ENCODE assay signal across 23 cellular contexts in genomic region chr4:41512139-41512538, GRCh38. TPM values are rescaled to one million over a fixed set of nuclear protein-coding genes. Genes with fewer than 3 reads are reported as not detected.
DNase-seq lines count a peak whose midpoint lies in the region; ATAC-seq, FAIRE-seq and TF ChIP-seq lines count a peak whose summit lies in the region.
"Had no signal": no experiment of that assay in that cellular context is flagged by ENCODE, and none has a peak within 500 bp of the region (broad histone marks: within the 10 kb centered on the region; RNA-seq: fewer than 3 reads in every experiment).

No MANE protein-coding gene starts in this region.

- WGBS in liver, result 82% methylated on average over 1 of the region's 1 CpG
- 3% methylated on average over 1 of the region's 1 CpG for WGBS in HepG2 (ENCODE audit: low lambda C conversion rate)
- WGBS in mesendoderm (ENCODE audit: extremely low coverage, insufficient coverage, low lambda C conversion rate), result no CpG with 5 or more reads among the region's 1 CpG
- WGBS in trophoblast cell (ENCODE audit: extremely low coverage, insufficient coverage, insufficient read length), result no CpG with 5 or more reads among the region's 1 CpG

- no peak overlapping the region for H4K91ac ChIP-seq in trophoblast cell (ENCODE audit: low read depth, low read length)

- H3K4me3 ChIP-seq in liver (ENCODE audit: low read depth in 1 of 3, low read length in 3 of 3), result no peak overlapping the region
- H3K4me3 ChIP-seq in HepG2 (replicated peaks in 1 of 3; ENCODE audit: insufficient read depth in 1 of 3, low read depth in 2 of 3, low read length in 3 of 3), result no peak overlapping the region
- H3K4me3 ChIP-seq in RWPE2 (ENCODE audit: severe bottlenecking), result no peak overlapping the region
- H3K4me3 ChIP-seq in mesendoderm (ENCODE audit: low read length), result no peak overlapping the region
- no peak overlapping the region for H3K4me3 ChIP-seq in trophoblast cell (ENCODE audit: low read depth, low read length)

- CTCF ChIA-PET in HepG2 (lab: Yijun Ruan, JAX; ENCODE audit: low intra/inter-chr PET ratio, low total read pairs), result no interaction called here

- H3K79me2 ChIP-seq in HepG2 (ENCODE audit: insufficient read depth, low read length) (no peaks in the 10 kb centered on the region), mesendoderm (ENCODE audit: control insufficient read depth, insufficient read depth, low read length) (no peaks in the 10 kb centered on the region), trophoblast cell (ENCODE audit: control insufficient read depth, insufficient read depth, low read length, poor library complexity) (no peaks in the 10 kb centered on the region)

- H3K9me3 ChIP-seq in liver (ENCODE audit: control insufficient read depth in 4 of 4, low read length in 3 of 4) (no peaks in the 10 kb centered on the region), HepG2 (ENCODE audit: low read length) (no peaks in the 10 kb centered on the region), RWPE2 (ENCODE audit: severe bottlenecking) (no peaks in the 10 kb centered on the region), trophoblast cell (ENCODE audit: insufficient read depth, low read depth, low read length) (no peaks in the 10 kb centered on the region)
- H3K9me3 ChIP-seq: Caco-2 had no signal

- H2BK120ac ChIP-seq in mesendoderm (ENCODE audit: low read depth, low read length), result no peak overlapping the region
- H2BK120ac ChIP-seq in trophoblast cell (ENCODE audit: insufficient read depth, low read length, poor library complexity), result no peak overlapping the region

- H3K56ac ChIP-seq in mesendoderm (ENCODE audit: low read length), result no peak overlapping the region

- no peak overlapping the region for H2AK5ac ChIP-seq in mesendoderm (ENCODE audit: low read length)
- no peak overlapping the region for H2AK5ac ChIP-seq in trophoblast cell (ENCODE audit: low read length)

- TF ChIP-seq RAD21 in liver (IDR thresholded peaks at IDR 0.05) (no peak), HepG2 (CRISPR knock-in tag; IDR thresholded peaks at IDR 0.05) (no peak)

- H3K27me3 ChIP-seq in liver (ENCODE audit: control insufficient read depth in 4 of 4, insufficient read depth in 4 of 4, low read length in 3 of 4), result no peaks in the 10 kb centered on the region
- no peaks in the 10 kb centered on the region; a peak in 1 of 5 replicates for H3K27me3 ChIP-seq in HepG2 (ENCODE audit: control insufficient read depth in 1 of 2, insufficient read depth in 2 of 2, low read length in 2 of 2)
- no peaks in the 10 kb centered on the region for H3K27me3 ChIP-seq in RWPE2 (ENCODE audit: insufficient read depth, poor library complexity, severe bottlenecking)
- no peaks in the 10 kb centered on the region for H3K27me3 ChIP-seq in mesendoderm (ENCODE audit: insufficient read depth, low read length, poor library complexity)
- no peaks in the 10 kb centered on the region for H3K27me3 ChIP-seq in trophoblast cell (ENCODE audit: insufficient read depth, low read length)

- no peak for FAIRE-seq in HepG2 (lab: Jason Lieb, UNC)
- FAIRE-seq: GM12891, HTR-8/SVneo had no signal

- no peak overlapping the region for H2BK15ac ChIP-seq in mesendoderm (replicated peaks; ENCODE audit: low read depth)

- H2AFZ ChIP-seq in HepG2 (ENCODE audit: low read length) (no peak overlapping the region), trophoblast cell (ENCODE audit: insufficient read depth, low read length, poor library complexity) (no peak overlapping the region)

- no peaks in the 10 kb centered on the region for H4K20me1 ChIP-seq in HepG2 (ENCODE audit: insufficient read depth, low read length)

- H2BK12ac ChIP-seq in trophoblast cell (ENCODE audit: low read length), result no peak overlapping the region

- H3K79me1 ChIP-seq in mesendoderm (ENCODE audit: low read length), result no peaks in the 10 kb centered on the region
- no peaks in the 10 kb centered on the region for H3K79me1 ChIP-seq in trophoblast cell (ENCODE audit: low read length)

- no peak for TF ChIP-seq POLR2A in HepG2 (IDR thresholded peaks at IDR 0.05; ENCODE audit: insufficient read depth in 1 of 2, low read depth in 2 of 2, low read length in 2 of 2)

- TF ChIP-seq EP300 in HepG2 (IDR thresholded peaks at IDR 0.05; ENCODE audit: low read depth in 2 of 2, low read length in 2 of 2), result no peak
- no peak for TF ChIP-seq EP300 in HepG2 (CRISPR knock-in tag; IDR thresholded peaks at IDR 0.05; ENCODE audit: borderline replicate concordance)

- POLR2A ChIA-PET in HepG2 (lab: Yijun Ruan, JAX), result no interaction called here

- H3K36me3 ChIP-seq in liver (ENCODE audit: control insufficient read depth in 4 of 4, insufficient read depth in 3 of 4, low read depth in 1 of 4, low read length in 3 of 4), result no peaks in the 10 kb centered on the region
- no peaks in the 10 kb centered on the region for H3K36me3 ChIP-seq in HepG2 (replicated peaks in 1 of 2; ENCODE audit: control insufficient read depth in 1 of 2, insufficient read depth in 2 of 2, low read length in 2 of 2)
- peaks cover 19% of the 10 kb centered on the region for H3K36me3 ChIP-seq in RWPE2 (ENCODE audit: low read depth)
- H3K36me3 ChIP-seq in mesendoderm (ENCODE audit: control insufficient read depth, insufficient read depth, low read length), result no peaks in the 10 kb centered on the region
- no peaks in the 10 kb centered on the region for H3K36me3 ChIP-seq in trophoblast cell (ENCODE audit: control insufficient read depth in 1 of 2, insufficient read depth in 2 of 2, low read length in 2 of 2)

- H3K4me2 ChIP-seq in HepG2 (ENCODE audit: low read depth, low read length) (no peak overlapping the region), mesendoderm (ENCODE audit: low read length) (no peak overlapping the region), trophoblast cell (ENCODE audit: low read length) (no peak overlapping the region)

- H3K14ac ChIP-seq in trophoblast cell (ENCODE audit: low read length), result no peak overlapping the region

- ATAC-seq in HepG2 (no peak), RWPE2 (ENCODE audit: low read depth) (no peak), left lobe of liver (peak; percentile 35), HG02981 (IDR thresholded peaks at IDR 0.05; ENCODE audit: unreplicated experiment) (no peak)

- H3K4ac ChIP-seq in mesendoderm (ENCODE audit: low read depth, low read length), result no peak overlapping the region
- no peak overlapping the region for H3K4ac ChIP-seq in trophoblast cell (ENCODE audit: low read depth, low read length)

- no peak overlapping the region for H3K9ac ChIP-seq in liver (ENCODE audit: low read depth in 1 of 2, low read length in 2 of 2)
- H3K9ac ChIP-seq in HepG2 (ENCODE audit: insufficient read depth, low read depth, low read length), result no peak overlapping the region
- no peak overlapping the region for H3K9ac ChIP-seq in mesendoderm (ENCODE audit: low read length)
- no peak overlapping the region for H3K9ac ChIP-seq in trophoblast cell (ENCODE audit: low read length)

- H3K27ac ChIP-seq in liver (ENCODE audit: low read depth in 1 of 2, low read length in 2 of 2) (no peak overlapping the region), HepG2 (ENCODE audit: extremely low read length, insufficient read depth, low read length) (no peak overlapping the region), RWPE2 (ENCODE audit: poor library complexity, severe bottlenecking) (peak overlapping the region; percentile 58), mesendoderm (ENCODE audit: low read depth, low read length) (no peak overlapping the region), trophoblast cell (ENCODE audit: low read depth, low read length) (no peak overlapping the region)

- no peak overlapping the region for H4K12ac ChIP-seq in trophoblast cell (ENCODE audit: low read depth, low read length)

- BruUV-seq in HepG2 (replicated peaks; lab: Mats Ljungman, UMichigan), result no TSS peak

- no peak overlapping the region for H3K23ac ChIP-seq in mesendoderm (ENCODE audit: low read length)
- H3K23ac ChIP-seq in trophoblast cell (ENCODE audit: low read length), result no peak overlapping the region

- in situ Hi-C loops in HepG2 (cut with HindIII; ENCODE audit: extremely low pct_ligation_motif_present, low pct_unique_long_range_greater_than_20kb), result no loop called here

- H3K18ac ChIP-seq in mesendoderm (ENCODE audit: low read length), result no peak overlapping the region
- no peak overlapping the region for H3K18ac ChIP-seq in trophoblast cell (ENCODE audit: low read length)

- no peak for TF ChIP-seq CTCF in liver (IDR thresholded peaks at IDR 0.05; ENCODE audit: low read depth, low read length, missing input control)
- TF ChIP-seq CTCF in HepG2 (CRISPR knock-in tag; IDR thresholded peaks at IDR 0.05), result no peak
- no peak for TF ChIP-seq CTCF in RWPE2 (IDR thresholded peaks at IDR 0.05; ENCODE audit: poor library complexity, severe bottlenecking)

- H4K5ac ChIP-seq in mesendoderm (ENCODE audit: low read length), result no peak overlapping the region

- no peak overlapping the region for H4K8ac ChIP-seq in mesendoderm (ENCODE audit: low read depth, low read length)
- no peak overlapping the region for H4K8ac ChIP-seq in trophoblast cell (ENCODE audit: low read depth, low read length)

- DNase-seq in HepG2 (ENCODE audit: low spot score) (no peak), RWPE2 (ENCODE audit: low spot score) (no peak), left lobe of liver (ENCODE audit: low spot score) (no peak), mesendoderm (no peak), trophoblast cell (no peak), COLO668 (lab: John Stamatoyannopoulos, UW; ENCODE audit: unreplicated experiment) (no peak)
- DNase-seq: 8988T, C1 segment of cervical spinal cord, Caco-2, DMS79, GOT3, NCI-H1105, NCI-H1694 treated with DMSO at 0.1 percent for 48 hours, NCI-H446 treated with DMSO at 0.1 percent for 48 hours, NCI-H774, RPMI8226, T-helper 1 cell had no signal

- intact Hi-C loops in HepG2 (cut with micrococcal nuclease; ENCODE audit: unreplicated experiment), result loop anchor here (5.0 kb wide), 1 partner anchor 760 kb away; no protein-coding TSS in a partner anchor

- H2BK5ac ChIP-seq in mesendoderm (ENCODE audit: low read length), result no peak overlapping the region
- no peak overlapping the region for H2BK5ac ChIP-seq in trophoblast cell (ENCODE audit: low read depth, low read length, poor library complexity)

- no peaks in the 10 kb centered on the region for H3K4me1 ChIP-seq in liver (ENCODE audit: control insufficient read depth in 4 of 4, insufficient read depth in 4 of 4, low read length in 3 of 4)
- no peaks in the 10 kb centered on the region for H3K4me1 ChIP-seq in HepG2 (ENCODE audit: insufficient read depth, low read length)
- H3K4me1 ChIP-seq in RWPE2 (ENCODE audit: insufficient read depth, poor library complexity, severe bottlenecking), result peaks cover 38% of the 10 kb centered on the region
- H3K4me1 ChIP-seq in mesendoderm (ENCODE audit: control insufficient read depth, low read depth, low read length), result no peaks in the 10 kb centered on the region
- no peaks in the 10 kb centered on the region for H3K4me1 ChIP-seq in trophoblast cell (ENCODE audit: control insufficient read depth in 1 of 2, insufficient read depth in 2 of 2, low read length in 2 of 2)

RNA-seq across cellular contexts. Expression of gene LIMCH1, which starts 25.8 kb away (rescaled TPM):
- total RNA-seq in liver, result 10 to 100 TPM in 1 of 2 donors, 1 to 10 TPM in 1; 2.0 to 30.6 TPM
- 1 to 10 TPM; 7.0 to 9.2 TPM for polyA plus RNA-seq in liver
- total RNA-seq in HepG2 (2016; rRNA removed; fragmentation: Illumina TruSeq; extraction: Trizol), result not detected in 2 replicates
- not detected in 2 replicates for total RNA-seq in HepG2 (2016; cell fraction: cytosol; rRNA removed; fragmentation: Illumina TruSeq; extraction: Trizol; ENCODE audit: low read depth)
- total RNA-seq in HepG2 (2016; cell fraction: insoluble cytoplasmic fraction; rRNA removed; fragmentation: Illumina TruSeq; extraction: Trizol), result not detected in 2 replicates
- not detected in 2 replicates for total RNA-seq in HepG2 (2016; cell fraction: membrane; rRNA removed; fragmentation: Illumina TruSeq; extraction: Trizol)
- not detected in 2 replicates for total RNA-seq in HepG2 (2016; cell fraction: nucleus; rRNA removed; fragmentation: Illumina TruSeq; extraction: Trizol)
- 0.04 TPM in 1 of 2 replicates, not detected in the other for polyA plus RNA-seq in HepG2 (2011; rRNA removed)
- polyA plus RNA-seq in HepG2 (2011; cell fraction: cytosol; rRNA removed), result 0.01 TPM in 1 of 2 replicates, not detected in the other
- 0.05 TPM in 1 of 2 replicates, not detected in the other for polyA plus RNA-seq in HepG2 (2011; cell fraction: nucleus; rRNA removed)
- not detected in 2 replicates for polyA plus RNA-seq in HepG2 (2012)
- not detected in 2 replicates for polyA plus RNA-seq in HepG2 (2016; cell fraction: cytosol; fragmentation: Illumina TruSeq; extraction: Trizol; ENCODE audit: low read depth)
- polyA plus RNA-seq in HepG2 (2016; cell fraction: insoluble cytoplasmic fraction; fragmentation: Illumina TruSeq; extraction: Trizol; ENCODE audit: low read depth), result not detected in 2 replicates
- not detected in 2 replicates for polyA plus RNA-seq in HepG2 (2016; cell fraction: membrane; fragmentation: Illumina TruSeq; extraction: Trizol; ENCODE audit: low read depth)
- polyA plus RNA-seq in HepG2 (2016; cell fraction: nucleus; fragmentation: Illumina TruSeq; extraction: Trizol; ENCODE audit: insufficient read depth, low read depth), result not detected in 2 replicates
- polyA minus RNA-seq in HepG2 (2011; rRNA and poly(A)+ RNA removed; ENCODE audit: low replicate concordance), result 165 TPM in 1 of 2 replicates, not detected in the other
- 0.20 and 0.62 TPM in 2 replicates for polyA minus RNA-seq in HepG2 (2011; cell fraction: cytosol; rRNA and poly(A)+ RNA removed)
- 0.13 and 0.50 TPM in 2 replicates for polyA minus RNA-seq in HepG2 (2011; cell fraction: nucleus; rRNA and poly(A)+ RNA removed)
- total RNA-seq in left lobe of liver, result 9.8 TPM
- polyA plus RNA-seq in mesendoderm (2013, experiment 1 of 2), result 2.9 TPM
- 3.1 TPM for polyA plus RNA-seq in mesendoderm (2013, experiment 2 of 2)
- polyA plus RNA-seq in trophoblast cell (2013), result 38.8 and 40.1 TPM in 2 replicates
- total RNA-seq: G401, OCI-LY7 had no signal
